16 cellular contexts compared by ENCODE assay signal in the genomic region with DNA sequence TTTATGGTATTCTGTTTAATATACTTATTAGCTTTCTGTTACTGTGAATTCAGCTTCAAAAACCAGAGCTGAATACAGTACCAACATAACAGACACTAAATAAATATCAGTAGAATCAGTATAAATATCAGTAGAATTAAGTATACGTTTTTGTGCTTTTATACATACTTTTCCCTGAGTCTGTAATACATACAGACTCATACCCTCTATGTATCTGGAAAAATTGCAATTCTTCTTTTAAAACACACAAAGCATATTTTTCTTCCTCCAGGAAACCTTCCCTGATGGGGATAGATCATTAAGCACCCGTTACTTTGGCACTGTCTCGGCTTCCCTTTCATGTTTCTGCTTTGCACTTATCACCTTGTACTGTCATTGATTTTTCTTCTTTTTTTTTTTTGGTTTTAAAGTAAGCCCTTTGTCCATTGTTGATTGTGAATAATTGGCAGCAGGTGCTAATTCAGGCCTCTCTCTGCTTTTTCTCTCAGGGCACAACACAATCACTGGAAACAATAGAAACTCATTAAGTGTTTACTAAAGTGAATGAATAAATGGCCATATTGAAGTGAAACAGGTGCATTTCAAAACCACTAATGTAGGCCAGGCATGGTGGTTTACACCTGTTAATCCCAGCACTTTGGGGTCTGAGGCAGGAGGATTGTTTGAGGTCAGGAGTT. TPM values are rescaled to one million over a fixed set of nuclear protein-coding genes. Genes with fewer than 3 reads are reported as not detected.
DNase-seq lines count a peak whose midpoint lies in the region; ATAC-seq and TF ChIP-seq lines count a peak whose summit lies in the region.
"Had no signal": no experiment of that assay in that cellular context is flagged by ENCODE, and none has a peak within 500 bp of the region (broad histone marks: within the 10 kb centered on the region; RNA-seq: fewer than 3 reads in every experiment).

No MANE protein-coding gene starts in this region.

- peak overlapping the region; percentile 54; the same call in 1 of the 2 replicates for H3K27ac ChIP-seq in KMS-11
- H3K27ac ChIP-seq: ascending aorta, parathyroid adenoma, RWPE1, WERI-Rb-1 had no signal

- ATAC-seq in stimulated activated naive B cell treated with anti-CD40 and anti-IgM and Interleukin-4, amounts not matched to agents 10 μg/mL and 1 μg/mL and 100 μg/mL, for 72 hours (replicated peaks) = no peak
- no peak for ATAC-seq in effector memory CD8-positive, alpha-beta T cell (replicated peaks)
- ATAC-seq: naive thymus-derived CD4-positive, alpha-beta T cell had no signal

- peak overlapping the region; percentile 65 for H3K4me2 ChIP-seq in KMS-11

- H3K4me3 Mint-ChIP-seq in stimulated activated naive B cell treated with anti-CD40 and anti-IgM and Interleukin-4, amounts not matched to agents 10 μg/mL and 1 μg/mL and 100 μg/mL, for 72 hours = no peak overlapping the region
- H3K4me3 Mint-ChIP-seq in chondrocyte (ENCODE audit: unreplicated experiment) = no peak overlapping the region
- no peak overlapping the region for H3K4me3 Mint-ChIP-seq in effector memory CD8-positive, alpha-beta T cell
- H3K4me3 Mint-ChIP-seq: activated CD4-positive, alpha-beta memory T cell treated with anti-CD3 and anti-CD28 coated beads for 36 hours; activated naive CD4-positive, alpha-beta T cell treated with anti-CD3 and anti-CD28 coated beads for 36 hours; naive thymus-derived CD4-positive, alpha-beta T cell had no signal

- peaks cover 13 to 14% of the 10 kb centered on the region in 2 donors for H3K9me3 Mint-ChIP-seq in stimulated activated naive B cell treated with anti-CD40 and anti-IgM and Interleukin-4, amounts not matched to agents 10 μg/mL and 1 μg/mL and 100 μg/mL, for 72 hours
- peaks cover 17% of the 10 kb centered on the region for H3K9me3 Mint-ChIP-seq in chondrocyte (ENCODE audit: low read depth)
- no peaks in the 10 kb centered on the region for H3K9me3 Mint-ChIP-seq in effector memory CD8-positive, alpha-beta T cell
- H3K9me3 Mint-ChIP-seq: activated CD4-positive, alpha-beta memory T cell treated with anti-CD3 and anti-CD28 coated beads for 36 hours had no signal

- H3K9ac ChIP-seq in KMS-11 = no peak overlapping the region
- H3K9ac ChIP-seq: parathyroid adenoma had no signal

- DNase-seq in NCI-H2081 (lab: John Stamatoyannopoulos, UW) (peak; percentile 49 to 88), SW480 (ENCODE audit: low spot score) (peak; percentile 75), NCI-H446 treated with DMSO at 0.1 percent for 48 hours (lab: John Stamatoyannopoulos, UW) (no peak), chondrocyte (ENCODE audit: low spot score) (no peak)
- DNase-seq in stimulated activated naive B cell treated with anti-CD40 and anti-IgM and Interleukin-4, amounts not matched to agents 10 μg/mL and 1 μg/mL and 100 μg/mL, for 72 hours = no peak
- no peak for DNase-seq in effector memory CD8-positive, alpha-beta T cell
- DNase-seq: activated CD4-positive, alpha-beta memory T cell treated with anti-CD3 and anti-CD28 coated beads for 36 hours; activated naive CD4-positive, alpha-beta T cell treated with anti-CD3 and anti-CD28 coated beads for 36 hours; naive thymus-derived CD4-positive, alpha-beta T cell; NCI-H2171 treated with DMSO at 0.1 percent for 48 hours; WERI-Rb-1 had no signal

- no peaks in the 10 kb centered on the region for H3K27me3 Mint-ChIP-seq in stimulated activated naive B cell treated with anti-CD40 and anti-IgM and Interleukin-4, amounts not matched to agents 10 μg/mL and 1 μg/mL and 100 μg/mL, for 72 hours
- no peaks in the 10 kb centered on the region for H3K27me3 Mint-ChIP-seq in chondrocyte (ENCODE audit: low read depth)
- no peaks in the 10 kb centered on the region for H3K27me3 Mint-ChIP-seq in effector memory CD8-positive, alpha-beta T cell
- H3K27me3 Mint-ChIP-seq: activated CD4-positive, alpha-beta memory T cell treated with anti-CD3 and anti-CD28 coated beads for 36 hours had no signal

- H3K4me1 ChIP-seq in KMS-11 (ENCODE audit: low read depth, poor library complexity, severe bottlenecking) = peaks cover 58% of the 10 kb centered on the region
- H3K4me1 ChIP-seq: ascending aorta, parathyroid adenoma had no signal

- H3K27ac Mint-ChIP-seq in stimulated activated naive B cell treated with anti-CD40 and anti-IgM and Interleukin-4, amounts not matched to agents 10 μg/mL and 1 μg/mL and 100 μg/mL, for 72 hours = peak overlapping the region; percentile 65
- H3K27ac Mint-ChIP-seq in chondrocyte (ENCODE audit: unreplicated experiment) = no peak overlapping the region
- no peak overlapping the region for H3K27ac Mint-ChIP-seq in effector memory CD8-positive, alpha-beta T cell
- H3K27ac Mint-ChIP-seq: activated CD4-positive, alpha-beta memory T cell treated with anti-CD3 and anti-CD28 coated beads for 36 hours; activated naive CD4-positive, alpha-beta T cell treated with anti-CD3 and anti-CD28 coated beads for 36 hours; naive thymus-derived CD4-positive, alpha-beta T cell had no signal

- H3K36me3 Mint-ChIP-seq in stimulated activated naive B cell treated with anti-CD40 and anti-IgM and Interleukin-4, amounts not matched to agents 10 μg/mL and 1 μg/mL and 100 μg/mL, for 72 hours = peaks cover 12 to 23% of the 10 kb centered on the region in 2 donors
- H3K36me3 Mint-ChIP-seq in chondrocyte (ENCODE audit: low read depth) = peaks cover 4% of the 10 kb centered on the region
- H3K36me3 Mint-ChIP-seq in effector memory CD8-positive, alpha-beta T cell (ENCODE audit: insufficient read depth) = no peaks in the 10 kb centered on the region
- H3K36me3 Mint-ChIP-seq: activated CD4-positive, alpha-beta memory T cell treated with anti-CD3 and anti-CD28 coated beads for 36 hours; naive thymus-derived CD4-positive, alpha-beta T cell had no signal

- peaks cover 17 to 59% of the 10 kb centered on the region in 2 donors for H3K4me1 Mint-ChIP-seq in stimulated activated naive B cell treated with anti-CD40 and anti-IgM and Interleukin-4, amounts not matched to agents 10 μg/mL and 1 μg/mL and 100 μg/mL, for 72 hours
- H3K4me1 Mint-ChIP-seq in chondrocyte (ENCODE audit: low read depth) = no peaks in the 10 kb centered on the region
- H3K4me1 Mint-ChIP-seq in effector memory CD8-positive, alpha-beta T cell (ENCODE audit: low read depth in 2 of 2) = no peaks in the 10 kb centered on the region

- no peaks in the 10 kb centered on the region for H3K79me2 ChIP-seq in KMS-11 (ENCODE audit: insufficient read depth, low read depth)
- H3K79me2 ChIP-seq: parathyroid adenoma had no signal

- H2AFZ ChIP-seq in KMS-11 (ENCODE audit: low read depth) = no peak overlapping the region
- H2AFZ ChIP-seq: parathyroid adenoma had no signal

- no peaks in the 10 kb centered on the region for H3K36me3 ChIP-seq in KMS-11 (ENCODE audit: insufficient read depth)
- H3K36me3 ChIP-seq: ascending aorta, WERI-Rb-1 had no signal

- no peak overlapping the region for H3K4me3 ChIP-seq in KMS-11 (IDR thresholded peaks at IDR 0.05; ENCODE audit: insufficient read depth, low read depth, low read length)
- H3K4me3 ChIP-seq: ascending aorta had no signal

- TF ChIP-seq CTCF in KMS-11 (conservative IDR thresholded peaks at IDR 0.05; ENCODE audit: low read depth, low read length) (no peak), chondrocyte (IDR thresholded peaks at IDR 0.05) (no peak)

- H4K20me1 ChIP-seq in KMS-11 (ENCODE audit: insufficient read depth) = no peaks in the 10 kb centered on the region

- H3K27me3 ChIP-seq in KMS-11 (ENCODE audit: insufficient read depth, low read depth) = no peaks in the 10 kb centered on the region
- H3K27me3 ChIP-seq: ascending aorta had no signal

RNA-seq across cellular contexts. Expression of a gene that starts 20.4 kb away (rescaled TPM):
- total RNA-seq in chondrocyte = 0.12 to 0.36 TPM (median 0.18 TPM) in 3 replicates
- total RNA-seq: activated CD4-positive, alpha-beta memory T cell treated with anti-CD3 and anti-CD28 coated beads for 36 hours; activated naive CD4-positive, alpha-beta T cell treated with anti-CD3 and anti-CD28 coated beads for 36 hours; ascending aorta; lung microvascular endothelial cell had no signal

Comparison
In these comparisons a context has a peak if more than half of its experiments do, and no peak if none do; other contexts are left out.
1. DNase-seq: peak in NCI-H2081 (2 of 2) and SW480 (single experiment); none in stimulated activated naive B cell treated with anti-CD40 and anti-IgM and Interleukin-4, amounts not matched to agents 10 μg/mL and 1 μg/mL and 100 μg/mL, for 72 hours (single experiment), NCI-H446 treated with DMSO at 0.1 percent for 48 hours (single experiment), chondrocyte (single experiment) and effector memory CD8-positive, alpha-beta T cell (0 of 3).